8 cellular contexts compared by ENCODE assay signal in the genomic region with DNA sequence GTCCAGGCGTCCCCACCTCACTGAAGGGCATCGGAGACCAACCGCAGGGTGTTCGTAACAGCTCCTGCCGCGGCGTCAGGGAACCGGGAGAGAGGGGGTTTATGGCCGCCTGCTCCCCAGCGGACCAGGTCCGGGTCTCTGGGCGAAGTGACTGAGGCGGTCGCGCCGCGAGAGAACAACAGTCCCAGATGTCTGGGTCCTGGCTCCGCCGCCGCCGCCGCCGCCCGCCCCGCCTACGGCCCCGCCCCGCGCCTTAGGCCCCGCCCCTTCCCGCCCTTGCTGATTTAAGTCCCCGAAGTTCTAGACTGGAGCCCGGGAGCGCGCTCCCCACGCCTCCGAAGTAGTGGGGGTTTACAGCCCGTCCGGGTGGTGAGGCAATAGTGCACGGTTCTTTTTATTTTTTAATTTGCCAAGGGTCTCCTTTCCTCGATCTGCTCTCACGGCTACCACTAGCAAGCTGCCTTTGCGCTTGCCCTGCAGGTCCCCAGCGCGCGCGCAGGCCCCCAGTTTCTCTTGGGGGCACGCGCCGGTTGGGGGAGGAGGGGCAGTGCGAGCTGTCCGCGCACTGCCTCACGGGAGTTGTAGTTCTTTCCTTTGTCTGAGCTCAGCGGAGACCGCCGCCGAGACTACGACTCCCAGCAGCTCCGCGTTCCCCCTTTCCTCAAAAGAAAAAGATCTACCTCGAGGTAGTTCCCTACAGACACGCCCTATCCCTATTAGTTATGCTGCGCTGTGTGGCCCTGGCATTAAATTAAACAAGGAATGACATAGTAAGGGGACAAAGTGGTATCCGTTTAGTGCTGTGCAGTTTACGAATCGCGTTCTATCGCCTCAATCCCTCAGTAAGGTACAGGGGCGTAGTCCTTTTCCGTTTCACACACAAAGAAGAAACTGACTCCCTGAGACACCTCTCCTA. TPM values are rescaled to one million over a fixed set of nuclear protein-coding genes. Genes with fewer than 3 reads are reported as not detected.
DNase-seq lines count a peak whose midpoint lies in the region; ATAC-seq and TF ChIP-seq lines count a peak whose summit lies in the region.

A gene (minus strand): TSS at position 190 of the 916 bp plus-strand sequence. CDS start 272 bp downstream, outside the sequence.

- H3K4me1 ChIP-seq in mammary epithelial cell (ENCODE audit: insufficient read depth, low read length) (no peaks in the 10 kb centered on the region), iPS-20b (ENCODE audit: insufficient read depth, low read length) (no peaks in the 10 kb centered on the region), skeletal muscle tissue (ENCODE audit: control insufficient read depth in 3 of 3, insufficient read depth in 3 of 3, low read length in 3 of 3) (peaks cover 3 to 6% (median 4%) of the 10 kb centered on the region in 3 donors)

- 3% methylated on average over 12 of the region's 71 CpGs for WGBS in mammary epithelial cell (ENCODE audit: low coverage, missing lambda C conversion rate)

- POLR2A ChIA-PET in AG04449 (lab: Yijun Ruan, JAX), result interaction anchor here (0.5 to 1.0 kb wide), 3 partner anchors 9 to 119 kb away, joined by 3 read pairs; a partner anchor contains a TSS

- peak; percentile 47 for DNase-seq in AG04449 (ENCODE audit: low read depth, low spot score)
- peak; percentile 91 for DNase-seq in NCI-H2196 (lab: John Stamatoyannopoulos, UW; ENCODE audit: unreplicated experiment)
- peak; percentile 93 for DNase-seq in mammary epithelial cell

- H3K27me3 ChIP-seq in mammary epithelial cell (ENCODE audit: insufficient read depth, low read length) (no peaks in the 10 kb centered on the region), iPS-20b (ENCODE audit: insufficient read depth, low read length) (no peaks in the 10 kb centered on the region), skeletal muscle tissue (ENCODE audit: control insufficient read depth in 3 of 3, insufficient read depth in 3 of 3, low read length in 3 of 3) (no peaks in the 10 kb centered on the region)

- TF ChIP-seq CTCF in AG04449 (IDR thresholded peaks at IDR 0.05; ENCODE audit: insufficient read depth, low read length, missing control alignments) (no peak), VCaP (conservative IDR thresholded peaks at IDR 0.05) (no peak), mammary epithelial cell (conservative IDR thresholded peaks at IDR 0.05 in 1 of 2, IDR thresholded peaks at IDR 0.05 in 1 of 2; ENCODE audit: extremely low read depth in 1 of 2, insufficient read depth in 1 of 2, low read depth in 1 of 2, low read length in 2 of 2) (no peak)

- H3K9me3 ChIP-seq in mammary epithelial cell (replicated peaks; ENCODE audit: insufficient read depth, low read length), result no peaks in the 10 kb centered on the region
- H3K9me3 ChIP-seq in iPS-20b (ENCODE audit: insufficient read depth, low read depth, low read length), result no peaks in the 10 kb centered on the region
- no peaks in the 10 kb centered on the region for H3K9me3 ChIP-seq in skeletal muscle tissue (ENCODE audit: control insufficient read depth in 3 of 3, low read length in 3 of 3)

- no peaks in the 10 kb centered on the region for H4K20me1 ChIP-seq in mammary epithelial cell (ENCODE audit: insufficient read depth, low read length)

- in situ Hi-C loops in mammary epithelial cell (cut with MboI; ENCODE audit: low sequenced_read_pairs in 2 of 2), result no loop called here

- H3K4me3 ChIP-seq in AG04449 (ENCODE audit: low read depth, low read length) (peak within 1 kb of the TSS; percentile 93), mammary epithelial cell (replicated peaks in 1 of 3; ENCODE audit: insufficient read depth in 1 of 3, low read depth in 2 of 3, low read length in 3 of 3) (peak within 1 kb of the TSS; percentile 94 to 99 (median 96)), iPS-20b (ENCODE audit: low read length) (peak within 1 kb of the TSS; percentile 97), skeletal muscle tissue (ENCODE audit: low read length in 3 of 3) (peak within 1 kb of the TSS; percentile 77 to 98 (median 86))

- ATAC-seq in GM18873 (IDR thresholded peaks at IDR 0.05; ENCODE audit: low FRiP score, unreplicated experiment) (peak; percentile 82), HG03135 (IDR thresholded peaks at IDR 0.05; ENCODE audit: unreplicated experiment) (peak; percentile 92)

- H2AFZ ChIP-seq in mammary epithelial cell (ENCODE audit: low read depth, low read length), result peak within 1 kb of the TSS; percentile 99

- H3K36me3 ChIP-seq in mammary epithelial cell (ENCODE audit: insufficient read depth, low read length) (no peaks in the 10 kb centered on the region), iPS-20b (ENCODE audit: insufficient read depth, low read depth, low read length) (no peaks in the 10 kb centered on the region), skeletal muscle tissue (ENCODE audit: control insufficient read depth in 3 of 3, insufficient read depth in 3 of 3, low read length in 3 of 3) (no peaks in the 10 kb centered on the region)

- H3K4me2 ChIP-seq in mammary epithelial cell (ENCODE audit: insufficient read depth, low read depth, low read length), result peak within 1 kb of the TSS; percentile 100

- intact Hi-C loops in mammary epithelial cell (cut with micrococcal nuclease), result no loop called here

- H3K9ac ChIP-seq in mammary epithelial cell (ENCODE audit: insufficient read depth, low read length) (peak within 1 kb of the TSS; percentile 86), iPS-20b (ENCODE audit: low read depth, low read length) (peak within 1 kb of the TSS; percentile 93; the same call in 1 of the 2 replicates), skeletal muscle tissue (ENCODE audit: low read depth in 1 of 3, low read length in 3 of 3) (peak within 1 kb of the TSS; percentile 79 to 90 (median 87))

- BruUV-seq in mammary epithelial cell (replicated peaks; lab: Mats Ljungman, UMichigan), result no TSS peak

- H3K27ac ChIP-seq in VCaP, result peak within 1 kb of the TSS; percentile 84
- H3K27ac ChIP-seq in mammary epithelial cell (ENCODE audit: insufficient read depth, low read depth, low read length), result peak within 1 kb of the TSS; percentile 79
- peak within 1 kb of the TSS; percentile 45 for H3K27ac ChIP-seq in iPS-20b (ENCODE audit: low read length)
- H3K27ac ChIP-seq in skeletal muscle tissue (ENCODE audit: low read depth, low read length), result peak within 1 kb of the TSS; percentile 72

- H3K79me2 ChIP-seq in mammary epithelial cell (ENCODE audit: insufficient read depth, low read length), result peaks cover 4% of the 10 kb centered on the region

- dilution Hi-C loops in mammary epithelial cell (cut with HindIII; ENCODE audit: low sequenced_read_pairs), result no loop called here

- CTCF ChIA-PET in AG04449 (lab: Yijun Ruan, JAX), result interaction anchor here (0.9 to 4.7 kb wide), 12 partner anchors 9 to 434 kb away, joined by 3 to 35 read pairs (median 4); no protein-coding TSS in a partner anchor
- CTCF ChIA-PET in mammary epithelial cell (lab: Charles Lee; ENCODE audit: low non-redundant PET), result interaction anchor here (0.6 kb wide), 1 partner anchor 9 kb away, joined by 7 read pairs; no protein-coding TSS in a partner anchor

RNA-seq across cellular contexts. Expression of the gene that starts here (rescaled TPM):
- total RNA-seq in mammary epithelial cell, result 1 to 10 TPM; 6.6 to 9.0 TPM
- polyA plus RNA-seq in mammary epithelial cell, result 1.6 TPM
- polyA minus RNA-seq in mammary epithelial cell, result 3.1 TPM
- 5.2 TPM for total RNA-seq in skeletal muscle tissue

Comparison
In these comparisons a context has a peak if more than half of its experiments do, and no peak if none do; other contexts are left out.
1. Peak in every context shown above with its lines: DNase-seq, ATAC-seq, H3K4me3 ChIP-seq and H3K27ac ChIP-seq.